17 cellular contexts compared by ENCODE assay signal in genomic region chr3:184651945-184652344, GRCh38. TPM values are rescaled to one million over a fixed set of nuclear protein-coding genes. Genes with fewer than 3 reads are reported as not detected.
A peak's percentile ranks its signal among the peaks of the same experiment; 100 is the strongest.
DNase-seq lines count a peak whose midpoint lies in the region; ATAC-seq, FAIRE-seq and TF ChIP-seq lines count a peak whose summit lies in the region.
"Had no signal": no experiment of that assay in that cellular context is flagged by ENCODE, and none has a peak within 500 bp of the region (broad histone marks: within the 10 kb centered on the region; RNA-seq: fewer than 3 reads in every experiment).

No MANE protein-coding gene starts in this region.

- intact Hi-C loops in PC-9 (cut with micrococcal nuclease; ENCODE audit: unreplicated experiment), result loop anchor here (1.0 to 2.0 kb wide), 2 partner anchors 15 to 59 kb away; no protein-coding TSS in a partner anchor

- DNase-seq in HTR-8/SVneo (ENCODE audit: insufficient read length, low spot score) (peak; percentile 48), PC-9 (peak; percentile 72 to 75), keratinocyte (ENCODE audit: low read depth, low spot score) (peak; percentile 84), smooth muscle cell (lab: John Stamatoyannopoulos, UW; ENCODE audit: unreplicated experiment) (no peak), amygdala (lab: John Stamatoyannopoulos, UW) (no peak), NCI-H345 (lab: John Stamatoyannopoulos, UW) (no peak), mucosa of gallbladder (ENCODE audit: low spot score) (no peak)
- DNase-seq: activated CD4-positive, CD25-positive, alpha-beta regulatory T cell treated with anti-CD3 and anti-CD28 coated beads, Interleukin-2, amount 50 U/mL, for 72 hours; AML-193; central memory CD4-positive, alpha-beta T cell; NCI-H146; NCI-H446 treated with DMSO at 0.1 percent for 48 hours; stimulated activated CD4-positive, alpha-beta T cell treated with anti-CD3 and anti-CD28 coated beads, Interleukin-4, amount 100 ng/mL, for 4 hours had no signal

- no peaks in the 10 kb centered on the region for H3K27me3 ChIP-seq in PC-9 (ENCODE audit: insufficient read depth, low read depth)
- no peaks in the 10 kb centered on the region for H3K27me3 ChIP-seq in keratinocyte (ENCODE audit: control insufficient read depth, extremely low read depth, insufficient read depth, low read length)
- H3K27me3 ChIP-seq in smooth muscle cell (ENCODE audit: low read depth), result no peaks in the 10 kb centered on the region

- H3K79me2 ChIP-seq in PC-9 (ENCODE audit: low read depth) (no peaks in the 10 kb centered on the region), keratinocyte (ENCODE audit: control insufficient read depth, insufficient read depth, low read length) (no peaks in the 10 kb centered on the region), smooth muscle cell (ENCODE audit: low read depth) (no peaks in the 10 kb centered on the region)

- H3F3A ChIP-seq in PC-9 (ENCODE audit: insufficient read depth, low read depth) (peaks cover 4% of the 10 kb centered on the region; the same call in 1 of the 2 replicates), smooth muscle cell (ENCODE audit: low read depth) (no peaks in the 10 kb centered on the region)

- peaks cover 6% of the 10 kb centered on the region; the same call in 1 of the 2 replicates for H3K9me3 ChIP-seq in PC-9 (ENCODE audit: insufficient read depth, low read depth)
- H3K9me3 ChIP-seq in keratinocyte (ENCODE audit: control insufficient read depth, low read depth, low read length), result no peaks in the 10 kb centered on the region
- no peaks in the 10 kb centered on the region for H3K9me3 ChIP-seq in smooth muscle cell (replicated peaks; ENCODE audit: low read depth)
- H3K9me3 ChIP-seq: thoracic aorta had no signal

- no TSS peak for BruUV-seq in PC-9 (replicated peaks; lab: Mats Ljungman, UMichigan)

- H3K36me3 ChIP-seq in PC-9 (ENCODE audit: low read depth) (no peaks in the 10 kb centered on the region), keratinocyte (ENCODE audit: control insufficient read depth in 2 of 2, extremely low read depth in 1 of 2, insufficient read depth in 2 of 2, low read length in 2 of 2) (no peaks in the 10 kb centered on the region), smooth muscle cell (ENCODE audit: low read depth) (no peaks in the 10 kb centered on the region)
- H3K36me3 ChIP-seq: thoracic aorta had no signal

- H3K4me1 ChIP-seq in PC-9 (replicated peaks; ENCODE audit: insufficient read depth) (peaks cover 22% of the 10 kb centered on the region), keratinocyte (ENCODE audit: control insufficient read depth, extremely low read depth, insufficient read depth, low read length) (peaks cover 35% of the 10 kb centered on the region), smooth muscle cell (ENCODE audit: low read depth) (peaks cover 4% of the 10 kb centered on the region)

- TF ChIP-seq CTCF in PC-9 (conservative IDR thresholded peaks at IDR 0.05) (no peak), keratinocyte (optimal IDR thresholded peaks at IDR 0.05 in 1 of 3, IDR thresholded peaks at IDR 0.05 in 1 of 3, conservative IDR thresholded peaks at IDR 0.05 in 1 of 3; ENCODE audit: extremely low read depth in 1 of 3, insufficient read depth in 2 of 3, low read length in 3 of 3) (no peak), smooth muscle cell (IDR thresholded peaks at IDR 0.05; ENCODE audit: borderline replicate concordance, insufficient read depth, poor library complexity, severe bottlenecking) (no peak)

- no peaks in the 10 kb centered on the region for H4K20me1 ChIP-seq in PC-9 (ENCODE audit: insufficient read depth)
- no peaks in the 10 kb centered on the region for H4K20me1 ChIP-seq in keratinocyte (ENCODE audit: control insufficient read depth, extremely low read depth, insufficient read depth, low read length)
- H4K20me1 ChIP-seq in smooth muscle cell (ENCODE audit: low read depth), result no peaks in the 10 kb centered on the region

- 84% methylated on average over 5 of the region's 5 CpGs for WGBS in smooth muscle cell (ENCODE audit: low lambda C conversion rate)

- peak overlapping the region; percentile 66 for H3K9ac ChIP-seq in keratinocyte (ENCODE audit: control insufficient read depth, extremely low read depth, insufficient read depth, low read length)
- no peak overlapping the region for H3K9ac ChIP-seq in smooth muscle cell (ENCODE audit: low read depth)

- H3K4me3 ChIP-seq in PC-9 (no peak overlapping the region), keratinocyte (ENCODE audit: control insufficient read depth in 2 of 3, extremely low read depth in 1 of 3, insufficient read depth in 2 of 3, low read depth in 1 of 3, low read length in 3 of 3) (no peak overlapping the region), smooth muscle cell (no peak overlapping the region)
- H3K4me3 ChIP-seq: thoracic aorta had no signal

- no peaks in the 10 kb centered on the region for H3K9me1 ChIP-seq in keratinocyte (ENCODE audit: control insufficient read depth, extremely low read depth, insufficient read depth, low read length)

- H3K27ac ChIP-seq in PC-9 (peak overlapping the region; percentile 62), keratinocyte (ENCODE audit: control insufficient read depth, insufficient read depth, low read length) (peak overlapping the region; percentile 89), smooth muscle cell (ENCODE audit: low read depth) (peak overlapping the region; percentile 48)
- H3K27ac ChIP-seq: thoracic aorta had no signal

- 0 out of 2 replicates have a peak overlapping the region, but pooled peaks have one; percentile 30 for H2AFZ ChIP-seq in PC-9
- H2AFZ ChIP-seq in keratinocyte (ENCODE audit: control insufficient read depth, low read length), result peak overlapping the region; percentile 51
- H2AFZ ChIP-seq in smooth muscle cell (ENCODE audit: low read depth), result no peak overlapping the region

- CTCF ChIA-PET in PC-9 (lab: Charles Lee), result interaction anchor here (0.6 kb wide), 1 partner anchor 149 kb away, joined by 19 read pairs; no protein-coding TSS in a partner anchor

- no peak for FAIRE-seq in HTR-8/SVneo (lab: Jason Lieb, UNC)
- FAIRE-seq in keratinocyte (lab: Jason Lieb, UNC), result peak; percentile 98
- FAIRE-seq: D721Med had no signal

- POLR2A ChIA-PET in PC-9 (lab: Charles Lee; ENCODE audit: unreplicated experiment), result interaction anchor here (0.6 kb wide), 1 partner anchor 893 kb away, joined by 3 read pairs; no protein-coding TSS in a partner anchor

- H3K4me2 ChIP-seq in PC-9 (peak overlapping the region; percentile 53), keratinocyte (ENCODE audit: control insufficient read depth, extremely low read depth, insufficient read depth, low read depth, low read length) (peak overlapping the region; percentile 63), smooth muscle cell (no peak overlapping the region)

- H3K9me2 ChIP-seq in PC-9 (ENCODE audit: insufficient read depth), result no peaks in the 10 kb centered on the region

- dilution Hi-C loops in keratinocyte (cut with MboI; ENCODE audit: extremely low pct_ligation_motif_present, low sequenced_read_pairs), result no loop called here

- ATAC-seq in GM21619 (IDR thresholded peaks at IDR 0.05; ENCODE audit: unreplicated experiment), result no peak
- ATAC-seq: activated T-helper 17 cell treated with anti-CD3 and anti-CD28 coated beads, Interleukin-2, amount 50 U/mL, for 72 hours had no signal

RNA-seq across cellular contexts. Expression of gene MAGEF1, which starts 59.9 kb away (rescaled TPM):
- total RNA-seq in PC-9 (2021) (97.2 and 106 TPM in 2 replicates), smooth muscle cell (37.0 and 44.8 TPM in 2 replicates), mucosa of gallbladder (43.3 TPM)
- polyA plus RNA-seq in keratinocyte (8.4 to 11.8 TPM (median 11.4 TPM) in 3 replicates), smooth muscle cell (52.7 and 59.8 TPM in 2 replicates)
- polyA plus RNA-seq in keratinocyte (2011; ENCODE audit: low read depth), result 14.4 TPM
- 5.7 and 7.5 TPM in 2 replicates for polyA plus RNA-seq in keratinocyte (2011; cell fraction: cytosol; rRNA removed)
- 10.1 and 10.6 TPM in 2 replicates for polyA plus RNA-seq in keratinocyte (2011; cell fraction: nucleus; rRNA removed)
- polyA plus RNA-seq in keratinocyte (2012; ENCODE audit: low replicate concordance), result 10.9 and 13.9 TPM in 2 replicates
- polyA minus RNA-seq in keratinocyte, result 1.9 to 3.1 TPM (median 3.1 TPM) in 3 replicates
- 5.2 TPM for polyA minus RNA-seq in keratinocyte (2011; cell fraction: cytosol; rRNA and poly(A)+ RNA removed)
- 2.7 and 4.3 TPM in 2 replicates for polyA minus RNA-seq in keratinocyte (2011; cell fraction: nucleus; rRNA and poly(A)+ RNA removed)

Comparison
In these comparisons a context has a peak if more than half of its experiments do, and no peak if none do; other contexts are left out.
1. DNase-seq: peak in HTR-8/SVneo (single experiment), PC-9 (2 of 2) and keratinocyte (single experiment); none in smooth muscle cell (single experiment), amygdala (0 of 56), NCI-H345 (single experiment) and mucosa of gallbladder (single experiment).
2. Peak in every context shown above with its lines, with median percentiles within 50 percentile points of each other: H3K27ac ChIP-seq.